ENCODE assay signal across 15 cellular contexts in genomic region chr6:112085666-112086065, GRCh38. TPM values are rescaled to one million over a fixed set of nuclear protein-coding genes. Genes with fewer than 3 reads are reported as not detected.
DNase-seq lines count a peak whose midpoint lies in the region; ATAC-seq, FAIRE-seq and TF ChIP-seq lines count a peak whose summit lies in the region.
"Had no signal": no experiment of that assay in that cellular context is flagged by ENCODE, and none has a peak within 500 bp of the region (broad histone marks: within the 10 kb centered on the region; RNA-seq: fewer than 3 reads in every experiment).

No MANE protein-coding gene starts in this region.

- TF ChIP-seq CTCF in heart right ventricle (IDR thresholded peaks at IDR 0.05) (no peak), GM10266 (IDR thresholded peaks at IDR 0.05; ENCODE audit: control insufficient read depth, insufficient read depth, low read depth, missing control alignments) (no peak)

- H3K36me3 ChIP-seq in heart right ventricle (peaks cover 0 to 49% (median 9%) of the 10 kb centered on the region in 9 donors), small intestine (ENCODE audit: control insufficient read depth in 2 of 2, insufficient read depth in 2 of 2, low read length in 2 of 2) (no peaks in the 10 kb centered on the region)
- H3K36me3 ChIP-seq: SJSA1 had no signal

- H3K27me3 ChIP-seq in heart right ventricle (no peaks in the 10 kb centered on the region), small intestine (ENCODE audit: control insufficient read depth in 2 of 2, insufficient read depth in 2 of 2, low read length in 2 of 2) (no peaks in the 10 kb centered on the region)
- H3K27me3 ChIP-seq: SJSA1 had no signal

- peaks cover 0 to 34% (median 27%) of the 10 kb centered on the region in 9 donors for H3K4me1 ChIP-seq in heart right ventricle
- no peaks in the 10 kb centered on the region for H3K4me1 ChIP-seq in small intestine (ENCODE audit: control insufficient read depth in 2 of 2, insufficient read depth in 1 of 2, low read depth in 1 of 2, low read length in 1 of 2)

- peaks cover 20% of the 10 kb centered on the region for H3K4me1 Mint-ChIP-seq in activated naive CD4-positive, alpha-beta T cell treated with anti-CD3 and anti-CD28 coated beads, Interleukin-2, amount 50 U/mL, for 24 hours
- peaks cover 9% of the 10 kb centered on the region for H3K4me1 Mint-ChIP-seq in activated CD4-positive, alpha-beta memory T cell treated with anti-CD3 and anti-CD28 coated beads for 36 hours (ENCODE audit: low read depth)

- H3K27me3 Mint-ChIP-seq in activated naive CD4-positive, alpha-beta T cell treated with anti-CD3 and anti-CD28 coated beads, Interleukin-2, amount 50 U/mL, for 24 hours: no peaks in the 10 kb centered on the region
- peaks cover 9% of the 10 kb centered on the region for H3K27me3 Mint-ChIP-seq in activated CD4-positive, alpha-beta memory T cell treated with anti-CD3 and anti-CD28 coated beads for 36 hours

- H3K27ac ChIP-seq in heart right ventricle (peak overlapping the region in 6 of 10 donors; percentile 32 to 91 (median 88)), small intestine (ENCODE audit: low read depth in 1 of 2, low read length in 1 of 2) (no peak overlapping the region)
- H3K27ac ChIP-seq: SJSA1 had no signal

- 42 to 46% methylated on average over 4 of the region's 4 CpGs for WGBS in heart right ventricle, 2 donors
- WGBS in small intestine, 3 donors: 37 to 76% (median 57%) methylated on average over 4 of the region's 4 CpGs

- peak overlapping the region; percentile 71 for H3K4me3 Mint-ChIP-seq in activated naive CD4-positive, alpha-beta T cell treated with anti-CD3 and anti-CD28 coated beads, Interleukin-2, amount 50 U/mL, for 24 hours
- H3K4me3 Mint-ChIP-seq in activated CD4-positive, alpha-beta memory T cell treated with anti-CD3 and anti-CD28 coated beads for 36 hours: peak overlapping the region; percentile 50
- H3K4me3 Mint-ChIP-seq: memory B cell had no signal

- peaks cover 14% of the 10 kb centered on the region for H3K36me3 Mint-ChIP-seq in activated naive CD4-positive, alpha-beta T cell treated with anti-CD3 and anti-CD28 coated beads, Interleukin-2, amount 50 U/mL, for 24 hours
- H3K36me3 Mint-ChIP-seq in activated CD4-positive, alpha-beta memory T cell treated with anti-CD3 and anti-CD28 coated beads for 36 hours: peaks cover 19% of the 10 kb centered on the region

- CTCF ChIA-PET in activated CD4-positive, alpha-beta memory T cell treated with anti-CD3 and anti-CD28 coated beads for 36 hours (lab: Charles Lee): interaction anchor here (0.7 to 6.7 kb wide), 12 partner anchors 13 to 827 kb away, joined by 3 to 133 read pairs (median 9); a partner anchor contains a TSS

- POLR2A ChIA-PET in activated CD4-positive, alpha-beta memory T cell treated with anti-CD3 and anti-CD28 coated beads for 36 hours (lab: Charles Lee): no interaction called here

- peak overlapping the region in 6 of 10 donors; percentile 76 to 83 (median 80) for H3K4me3 ChIP-seq in heart right ventricle
- H3K4me3 ChIP-seq in small intestine (ENCODE audit: low read depth in 1 of 2, low read length in 2 of 2): no peak overlapping the region

- intact Hi-C loops in activated CD4-positive, alpha-beta memory T cell treated with anti-CD3 and anti-CD28 coated beads for 36 hours (cut with micrococcal nuclease): loop anchor here (2.0 to 10.0 kb wide), 7 partner anchors 31 to 1773 kb away; partner anchors contain the start of gene CDK19
- intact Hi-C loops in heart right ventricle (cut with DNase I): no loop called here

- no peaks in the 10 kb centered on the region for H3K9me3 ChIP-seq in heart right ventricle
- no peaks in the 10 kb centered on the region for H3K9me3 ChIP-seq in small intestine (ENCODE audit: control insufficient read depth, low read depth)
- H3K9me3 ChIP-seq: SJSA1 had no signal

- peak in 5 of 8 donors; percentile 41 to 59 (median 45) for ATAC-seq in heart right ventricle

- DNase-seq in activated naive CD4-positive, alpha-beta T cell treated with Interleukin-2 at 50 U/mL for 16 hours: no peak
- no peak for DNase-seq in activated CD4-positive, alpha-beta memory T cell treated with anti-CD3 and anti-CD28 coated beads for 36 hours
- peak in 1 of 2 donors; percentile 58 for DNase-seq in heart right ventricle
- peak; percentile 14 for DNase-seq in small intestine
- DNase-seq in GM19238 (ENCODE audit: insufficient read length, low spot score): no peak
- DNase-seq in GM10266 (ENCODE audit: extremely low spot score): no peak
- DNase-seq in HT-29 (ENCODE audit: low spot score): no peak
- DNase-seq: activated effector memory CD4-positive, alpha-beta T cell treated with Interleukin-2 at 50 U/mL for 16 hours; DMS53; NCI-H2081 had no signal

- FAIRE-seq in small intestine (lab: Jason Lieb, UNC): no peak

- H3K9me3 Mint-ChIP-seq in activated naive CD4-positive, alpha-beta T cell treated with anti-CD3 and anti-CD28 coated beads, Interleukin-2, amount 50 U/mL, for 24 hours: no peaks in the 10 kb centered on the region
- H3K9me3 Mint-ChIP-seq in activated CD4-positive, alpha-beta memory T cell treated with anti-CD3 and anti-CD28 coated beads for 36 hours: no peaks in the 10 kb centered on the region
- H3K9me3 Mint-ChIP-seq: memory B cell had no signal

- H3K27ac Mint-ChIP-seq in activated naive CD4-positive, alpha-beta T cell treated with anti-CD3 and anti-CD28 coated beads, Interleukin-2, amount 50 U/mL, for 24 hours: no peak overlapping the region
- H3K27ac Mint-ChIP-seq in activated CD4-positive, alpha-beta memory T cell treated with anti-CD3 and anti-CD28 coated beads for 36 hours: no peak overlapping the region
- H3K27ac Mint-ChIP-seq: memory B cell had no signal

RNA-seq across cellular contexts. Expression of gene TUBE1, which starts 1.6 kb away (rescaled TPM):
- 10 to 100 TPM; 37.2 to 39.2 TPM for total RNA-seq in activated CD4-positive, alpha-beta memory T cell treated with anti-CD3 and anti-CD28 coated beads for 36 hours
- 10 to 100 TPM; 13.5 to 38.6 (median 22.6) TPM for total RNA-seq in heart right ventricle
- polyA plus RNA-seq in heart right ventricle (10 to 100 TPM in 1 of 2 donors, 1 to 10 TPM in 1; 9.0 to 43.5 TPM), small intestine (10 to 100 TPM in 1 of 3 donors, 1 to 10 TPM in 2; 4.9 to 13.6 (median 6.0) TPM)
- total RNA-seq in HT-29 (2014; rRNA removed; shearing (Covaris generic)): 9.5 and 11.6 TPM in 2 replicates

RNA-seq across cellular contexts. Expression of gene FAM229B, which starts 1.7 kb away (rescaled TPM):
- total RNA-seq in activated CD4-positive, alpha-beta memory T cell treated with anti-CD3 and anti-CD28 coated beads for 36 hours: 1 to 10 TPM; 6.7 to 7.3 TPM
- 10 to 100 TPM; 47.4 to 88.7 (median 59.8) TPM for total RNA-seq in heart right ventricle
- polyA plus RNA-seq in heart right ventricle: 10 to 100 TPM; 36.7 to 68.0 TPM
- polyA plus RNA-seq in small intestine: 1 to 10 TPM in 2 of 3 donors, not detected in 1; 5.3 to 7.6 TPM
- 0.20 and 0.89 TPM in 2 replicates for total RNA-seq in HT-29 (2014; rRNA removed; shearing (Covaris generic))

RNA-seq across cellular contexts. Expression of gene CCN6, which starts 31.8 kb away (rescaled TPM):
- total RNA-seq in activated CD4-positive, alpha-beta memory T cell treated with anti-CD3 and anti-CD28 coated beads for 36 hours: under 1 TPM in 1 of 2 experiments, not detected in 1; 0.70 TPM
- total RNA-seq in heart right ventricle: not detected
- polyA plus RNA-seq in heart right ventricle (not detected), small intestine (not detected)
- not detected in 2 replicates for total RNA-seq in HT-29 (2014; rRNA removed; shearing (Covaris generic))
- total RNA-seq: pulmonary artery endothelial cell, SJSA1, urinary bladder had no signal
- polyA plus RNA-seq: urinary bladder had no signal

Comparison
In these comparisons a context has a peak if more than half of its experiments do, and no peak if none do; other contexts are left out.
1. H3K27ac ChIP-seq: peak in heart right ventricle (6 of 10); none in small intestine (0 of 2).
2. H3K4me3 ChIP-seq: peak in heart right ventricle (6 of 10); none in small intestine (0 of 2).
3. RNA of gene FAM229B, which starts 1.7 kb away (total RNA-seq): 47.4 to 88.7 TPM in heart right ventricle; 6.7 to 7.3 TPM in activated CD4-positive, alpha-beta memory T cell treated with anti-CD3 and anti-CD28 coated beads for 36 hours and 0.20 to 0.89 TPM in HT-29; every median in the first group is over 4 times any median in the second.